In genomic region chr1:77121503-77121902, GRCh38 we compare ENCODE assay signal across 19 cellular contexts.
DNase-seq lines count a peak whose midpoint lies in the region; ATAC-seq and TF ChIP-seq lines count a peak whose summit lies in the region.
"Had no signal": no experiment of that assay in that cellular context is flagged by ENCODE, and none has a peak within 500 bp of the region (broad histone marks: within the 10 kb centered on the region; RNA-seq: fewer than 3 reads in every experiment).

No MANE protein-coding gene starts in this region.

- H3K36me3 Mint-ChIP-seq in glutamatergic neuron (ENCODE audit: unreplicated experiment) = no peaks in the 10 kb centered on the region

- 0 out of 2 replicates have a peak overlapping the region, but pooled peaks have one; percentile 14 for H2AFZ ChIP-seq in SK-N-SH (ENCODE audit: low read depth)
- H2AFZ ChIP-seq in neural cell (ENCODE audit: low read depth, low read length) = no peak overlapping the region
- H2AFZ ChIP-seq: GM23248 had no signal

- H3K36me3 ChIP-seq in SK-N-SH (replicated peaks in 1 of 2; ENCODE audit: control insufficient read depth in 1 of 2, insufficient read depth in 2 of 2, low read length in 1 of 2) = peaks cover 0 to 7% of the 10 kb centered on the region in 2 experiments
- H3K36me3 ChIP-seq in neural cell (ENCODE audit: insufficient read depth, low read length) = no peaks in the 10 kb centered on the region
- H3K36me3 ChIP-seq in stomach = no peaks in the 10 kb centered on the region
- H3K36me3 ChIP-seq: BLaER1 had no signal

- no peak overlapping the region for H3K4me2 ChIP-seq in SK-N-SH
- H3K4me2 ChIP-seq in neural cell (ENCODE audit: low read length) = peak overlapping the region; percentile 15
- H3K4me2 ChIP-seq: BLaER1 had no signal

- no peak for TF ChIP-seq CTCF in SK-N-SH (IDR thresholded peaks at IDR 0.05)
- no peak for TF ChIP-seq CTCF in glutamatergic neuron (IDR thresholded peaks at IDR 0.05; ENCODE audit: partially characterized antibody, unreplicated experiment)
- TF ChIP-seq CTCF in neural cell (IDR thresholded peaks at IDR 0.05; ENCODE audit: poor library complexity, severe bottlenecking) = no peak
- no peak for TF ChIP-seq CTCF in stomach (IDR thresholded peaks at IDR 0.05)

- H3K27ac Mint-ChIP-seq in glutamatergic neuron (ENCODE audit: unreplicated experiment) = peak overlapping the region; percentile 10
- H3K27ac Mint-ChIP-seq: B cell; CD4-positive, CD25-positive, alpha-beta regulatory T cell; CD8-positive, alpha-beta T cell had no signal

- H4K20me1 ChIP-seq in SK-N-SH (ENCODE audit: insufficient read depth) = no peaks in the 10 kb centered on the region
- H4K20me1 ChIP-seq in neural cell (ENCODE audit: insufficient read depth) = no peaks in the 10 kb centered on the region
- H4K20me1 ChIP-seq: BLaER1 had no signal

- no peaks in the 10 kb centered on the region for H3K27me3 ChIP-seq in SK-N-SH (ENCODE audit: insufficient read depth)
- no peaks in the 10 kb centered on the region for H3K27me3 ChIP-seq in neural cell (ENCODE audit: insufficient read depth, low read depth, low read length)
- H3K27me3 ChIP-seq in stomach = no peaks in the 10 kb centered on the region
- H3K27me3 ChIP-seq: BLaER1 had no signal

- ATAC-seq in SK-N-SH treated with all-trans-retinoic acid at 6 μM for 48 hours (no peak), GM18868 (IDR thresholded peaks at IDR 0.05; ENCODE audit: unreplicated experiment) (no peak)
- ATAC-seq: CD8-positive, alpha-beta T cell had no signal

- 90% methylated on average over 1 of the region's 1 CpG for WGBS in SK-N-SH (ENCODE audit: low lambda C conversion rate)
- 70 to 82% (median 78%) methylated on average over 1 of the region's 1 CpG for WGBS in stomach, 5 donors

- H3K9me2 ChIP-seq in SK-N-SH (no peaks in the 10 kb centered on the region), neural cell (ENCODE audit: insufficient read depth, low read length) (no peaks in the 10 kb centered on the region)

- no peak overlapping the region for H3K4me3 ChIP-seq in SK-N-SH (ENCODE audit: low read depth in 2 of 2, low read length in 1 of 2)
- H3K4me3 ChIP-seq in neural cell (ENCODE audit: low read length) = peak overlapping the region; percentile 14
- H3K4me3 ChIP-seq in stomach = no peak overlapping the region
- H3K4me3 ChIP-seq: BLaER1, GM23248 had no signal

- TF ChIP-seq EP300 in SK-N-SH (IDR thresholded peaks at IDR 0.05; ENCODE audit: borderline replicate concordance in 1 of 2, low read depth in 1 of 2, low read length in 1 of 2) = no peak
- peak; percentile 5 for TF ChIP-seq EP300 in neural cell (conservative IDR thresholded peaks at IDR 0.05; ENCODE audit: poor library complexity, severe bottlenecking)
- TF ChIP-seq EP300 in stomach (IDR thresholded peaks at IDR 0.05) = no peak

- no peak overlapping the region for H3K27ac ChIP-seq in SK-N-SH (ENCODE audit: low read depth in 2 of 2, low read length in 1 of 2)
- H3K27ac ChIP-seq in neural cell (ENCODE audit: low read length) = peak overlapping the region; percentile 21
- H3K27ac ChIP-seq in stomach = no peak overlapping the region
- H3K27ac ChIP-seq: 22Rv1, BLaER1, C4-2B, GM23248 had no signal

- H3K9me3 ChIP-seq in SK-N-SH = no peaks in the 10 kb centered on the region
- no peaks in the 10 kb centered on the region for H3K9me3 ChIP-seq in neural cell (ENCODE audit: low read length)
- H3K9me3 ChIP-seq in stomach = no peaks in the 10 kb centered on the region
- H3K9me3 ChIP-seq: BLaER1, Caco-2 had no signal

- peaks cover 28% of the 10 kb centered on the region for H3K4me1 Mint-ChIP-seq in glutamatergic neuron (ENCODE audit: low read depth, unreplicated experiment)
- H3K4me1 Mint-ChIP-seq: B cell had no signal

- CTCF ChIA-PET in SK-N-SH (lab: Yijun Ruan, JAX) = interaction anchor here (1.3 to 3.5 kb wide), 3 partner anchors 20 to 968 kb away, joined by 4 to 21 read pairs (median 4); no protein-coding TSS in a partner anchor

- no peak for TF ChIP-seq POLR2A in stomach (IDR thresholded peaks at IDR 0.05)

- POLR2A ChIA-PET in SK-N-SH (lab: Yijun Ruan, JAX) = no interaction called here

- H3K4me3 Mint-ChIP-seq in glutamatergic neuron (ENCODE audit: unreplicated experiment) = no peak overlapping the region
- H3K4me3 Mint-ChIP-seq: B cell; CD4-positive, CD25-positive, alpha-beta regulatory T cell; CD8-positive, alpha-beta T cell had no signal

- no peaks in the 10 kb centered on the region for H3F3A ChIP-seq in SK-N-SH (replicated peaks; ENCODE audit: insufficient read depth)
- H3F3A ChIP-seq in neural cell (ENCODE audit: insufficient read depth, low read length, poor library complexity, severe bottlenecking) = peaks cover 3% of the 10 kb centered on the region

- H3K79me2 ChIP-seq in SK-N-SH (ENCODE audit: insufficient read depth) (no peaks in the 10 kb centered on the region), neural cell (replicated peaks; ENCODE audit: insufficient read depth, low read length) (no peaks in the 10 kb centered on the region)

- H3K9ac ChIP-seq in SK-N-SH (no peak overlapping the region), neural cell (ENCODE audit: low read length) (no peak overlapping the region)
- H3K9ac ChIP-seq: BLaER1, GM23248 had no signal

- TF ChIP-seq RAD21 in SK-N-SH (IDR thresholded peaks at IDR 0.05; ENCODE audit: low read length) = no peak
- no peak for TF ChIP-seq RAD21 in neural cell (conservative IDR thresholded peaks at IDR 0.05)

- intact Hi-C loops in stomach (cut with DNase I; ENCODE audit: low total_unique reads) = no loop called here

- H3K4me1 ChIP-seq in SK-N-SH (ENCODE audit: control insufficient read depth in 1 of 2, insufficient read depth in 2 of 2, low read depth in 1 of 2, low read length in 1 of 2) (peaks cover 0 to 6% of the 10 kb centered on the region in 2 experiments; a peak in 2 of 4 replicates), stomach (no peaks in the 10 kb centered on the region)
- H3K4me1 ChIP-seq: BLaER1, Caco-2 had no signal

- no peaks in the 10 kb centered on the region for H3K27me3 Mint-ChIP-seq in glutamatergic neuron (ENCODE audit: unreplicated experiment)
- H3K27me3 Mint-ChIP-seq: B cell; CD4-positive, CD25-positive, alpha-beta regulatory T cell had no signal

- DNase-seq in SK-N-SH (no peak), glutamatergic neuron (no peak), stomach (no peak), NOMO-1 (lab: John Stamatoyannopoulos, UW; ENCODE audit: unreplicated experiment in 2 of 2) (no peak)
- DNase-seq: Caco-2; CD4-positive, CD25-positive, alpha-beta regulatory T cell; CD8-positive, alpha-beta T cell; DMS153; DND-41; GM23248; H7; HCEC 1CT had no signal

- no peaks in the 10 kb centered on the region for H3K9me3 Mint-ChIP-seq in glutamatergic neuron (ENCODE audit: unreplicated experiment)
- H3K9me3 Mint-ChIP-seq: CD4-positive, CD25-positive, alpha-beta regulatory T cell; CD8-positive, alpha-beta T cell had no signal

TF ChIP-seq in SK-N-SH, 30 proteins besides CTCF, POLR2A, EP300 and RAD21 (continues in another document):
- TF ChIP-seq EZH2phosphoT487 (IDR thresholded peaks at IDR 0.05; ENCODE audit: borderline replicate concordance, low read depth) (no peak), TEAD4 (IDR thresholded peaks at IDR 0.05; ENCODE audit: borderline replicate concordance, insufficient read depth) (no peak), GABPA (IDR thresholded peaks at IDR 0.05; ENCODE audit: low read depth) (no peak), NRF1 (IDR thresholded peaks at IDR 0.05; ENCODE audit: low read depth, low read length) (no peak), MXI1 (IDR thresholded peaks at IDR 0.05; ENCODE audit: low read depth, low read length) (no peak)

TF ChIP-seq in SK-N-SH treated with all-trans-retinoic acid at 6 μM for 48 hours, 23 proteins besides CTCF, POLR2A, EP300 and RAD21:
- no peak for TF ChIP-seq ZC3H10 (CRISPR knock-in tag; IDR thresholded peaks at IDR 0.05)
- TF ChIP-seq GLIS3 (CRISPR knock-in tag; IDR thresholded peaks at IDR 0.05) = no peak
- no peak for TF ChIP-seq OSR1 (CRISPR knock-in tag; IDR thresholded peaks at IDR 0.05)

TF ChIP-seq in neural cell, 6 proteins besides CTCF, POLR2A, EP300 and RAD21:
- no peak for TF ChIP-seq REST (IDR thresholded peaks at IDR 0.05; ENCODE audit: borderline replicate concordance)
- no peak for TF ChIP-seq TAF1 (IDR thresholded peaks at IDR 0.05; ENCODE audit: low read depth)
- no peak for TF ChIP-seq POLR2AphosphoS5 (IDR thresholded peaks at IDR 0.05)
- no peak for TF ChIP-seq SMC3 (conservative IDR thresholded peaks at IDR 0.05; ENCODE audit: poor library complexity)
- no peak for TF ChIP-seq MXI1 (conservative IDR thresholded peaks at IDR 0.05; ENCODE audit: poor library complexity, severe bottlenecking)
TF ChIP-seq in neural cell: peak in this region for 0.
